Comparison of ENCODE assay signal across 1 cellular context in genomic region chr6:24391756-24392405, GRCh38.
TF ChIP-seq lines count a peak whose summit lies in the region.

No MANE protein-coding gene starts in this region.

TF ChIP-seq in HepG2, 621 proteins besides CTCF, POLR2A, EP300 and RAD21 (continued from another document):
- TF ChIP-seq ZNF441 (CRISPR knock-in tag; IDR thresholded peaks at IDR 0.05; ENCODE audit: borderline replicate concordance) = no peak
- TF ChIP-seq HCFC1 (IDR thresholded peaks at IDR 0.05; ENCODE audit: low read depth, low read length) = no peak
- no peak for TF ChIP-seq BHLHE40 (IDR thresholded peaks at IDR 0.05; ENCODE audit: low read length)
- TF ChIP-seq NRL (CRISPR knock-in tag; IDR thresholded peaks at IDR 0.05; ENCODE audit: borderline replicate concordance) = no peak
- TF ChIP-seq TFDP2 (CRISPR knock-in tag; IDR thresholded peaks at IDR 0.05) = no peak
- TF ChIP-seq ZNF484 (CRISPR knock-in tag; IDR thresholded peaks at IDR 0.05; ENCODE audit: borderline replicate concordance, low read depth) = no peak
- TF ChIP-seq ZNF576 (CRISPR knock-in tag; IDR thresholded peaks at IDR 0.05) = no peak
- no peak for TF ChIP-seq CCDC6 (CRISPR knock-in tag; IDR thresholded peaks at IDR 0.05)
- no peak for TF ChIP-seq TERF1 (CRISPR knock-in tag; IDR thresholded peaks at IDR 0.05)
- no peak for TF ChIP-seq ZEB1 (IDR thresholded peaks at IDR 0.05; ENCODE audit: insufficient replicate concordance, low read depth)
- no peak for TF ChIP-seq ETS1 (CRISPR knock-in tag; IDR thresholded peaks at IDR 0.05)
- TF ChIP-seq PRDM4 (CRISPR knock-in tag; IDR thresholded peaks at IDR 0.05; ENCODE audit: borderline replicate concordance) = no peak
- TF ChIP-seq E2F5 (CRISPR knock-in tag; conservative IDR thresholded peaks at IDR 0.05) = no peak
- TF ChIP-seq JDP2 (CRISPR knock-in tag; IDR thresholded peaks at IDR 0.05; ENCODE audit: borderline replicate concordance) = no peak
- no peak for TF ChIP-seq SNAI1 (CRISPR knock-in tag; IDR thresholded peaks at IDR 0.05; ENCODE audit: borderline replicate concordance)
